In genomic region chr20:41087777-41088176, GRCh38 we compare ENCODE assay signal across 14 cellular contexts. TPM values are rescaled to one million over a fixed set of nuclear protein-coding genes. Genes with fewer than 3 reads are reported as not detected.
A peak's percentile ranks its signal among the peaks of the same experiment; 100 is the strongest.
DNase-seq lines count a peak whose midpoint lies in the region; ATAC-seq and TF ChIP-seq lines count a peak whose summit lies in the region.
"Had no signal": no experiment of that assay in that cellular context is flagged by ENCODE, and none has a peak within 500 bp of the region (broad histone marks: within the 10 kb centered on the region; RNA-seq: fewer than 3 reads in every experiment).

No MANE protein-coding gene starts in this region.

- BruUV-seq in PC-9 (replicated peaks; lab: Mats Ljungman, UMichigan) = no TSS peak

- peaks cover 12% of the 10 kb centered on the region; the same call in 1 of the 2 replicates for H3K79me2 ChIP-seq in PC-9 (ENCODE audit: low read depth)
- H3K79me2 ChIP-seq in neural progenitor cell (ENCODE audit: low read depth) = peaks cover 4% of the 10 kb centered on the region

- no peaks in the 10 kb centered on the region for H3K9me3 Mint-ChIP-seq in activated T-cell treated with anti-CD3 and anti-CD28 coated beads, Interleukin-2, amount 50 U/mL, for 24 hours
- no peaks in the 10 kb centered on the region for H3K9me3 Mint-ChIP-seq in neural progenitor cell
- H3K9me3 Mint-ChIP-seq: CD8-positive, alpha-beta T cell; T-helper 1 cell treated with Interleukin-12 subunit alpha and Interleukin-12 subunit beta and Interleukin-4 antibody, amounts not matched to agents 30 μg/mL and 1 μg/mL, for 36 hours had no signal

- H3K9me3 ChIP-seq in HEK293 (ENCODE audit: control insufficient read depth, insufficient read depth, low read depth, low read length) (no peaks in the 10 kb centered on the region), PC-9 (ENCODE audit: insufficient read depth, low read depth) (no peaks in the 10 kb centered on the region), neural progenitor cell (ENCODE audit: low read depth) (no peaks in the 10 kb centered on the region)

- no peaks in the 10 kb centered on the region for H3K27me3 ChIP-seq in PC-9 (ENCODE audit: insufficient read depth, low read depth)
- H3K27me3 ChIP-seq in neural progenitor cell = no peaks in the 10 kb centered on the region

- POLR2A ChIA-PET in HEK293 (lab: Yijun Ruan, JAX) (interaction anchor here (0.8 kb wide), 1 partner anchor 58 kb away, joined by 3 read pairs; no protein-coding TSS in a partner anchor), PC-9 (lab: Charles Lee; ENCODE audit: unreplicated experiment) (no interaction called here)

- H3K9me2 ChIP-seq in PC-9 (ENCODE audit: insufficient read depth) = no peaks in the 10 kb centered on the region

- H3K9ac ChIP-seq in neural progenitor cell = no peak overlapping the region

- H3K4me1 Mint-ChIP-seq in activated T-cell treated with anti-CD3 and anti-CD28 coated beads, Interleukin-2, amount 50 U/mL, for 24 hours (ENCODE audit: low read depth) = peaks cover 20% of the 10 kb centered on the region
- no peaks in the 10 kb centered on the region for H3K4me1 Mint-ChIP-seq in neural progenitor cell
- H3K4me1 Mint-ChIP-seq: B cell had no signal

- H3K4me1 ChIP-seq in HEK293 (ENCODE audit: control insufficient read depth, insufficient read depth, low read length) (peaks cover 10% of the 10 kb centered on the region; the same call in 1 of the 2 replicates), PC-9 (replicated peaks; ENCODE audit: insufficient read depth) (peaks cover 40% of the 10 kb centered on the region), neural progenitor cell (no peaks in the 10 kb centered on the region)

- CTCF ChIA-PET in HEK293 (lab: Yijun Ruan, JAX) (interaction anchor here (0.6 to 3.1 kb wide), 5 partner anchors 12 to 184 kb away, joined by 3 to 13 read pairs (median 4); no protein-coding TSS in a partner anchor), PC-9 (lab: Charles Lee) (interaction anchor here (0.6 kb wide), 1 partner anchor 97 kb away, joined by 3 read pairs; no protein-coding TSS in a partner anchor)

- H3K4me3 ChIP-seq in HEK293 (ENCODE audit: low read depth, low read length) (no peak overlapping the region), PC-9 (no peak overlapping the region), neural progenitor cell (no peak overlapping the region)
- H3K4me3 ChIP-seq: K562 had no signal

- H3K4me2 ChIP-seq in PC-9 (peak overlapping the region; percentile 65), neural progenitor cell (no peak overlapping the region)

- ATAC-seq in GM19467 (IDR thresholded peaks at IDR 0.05; ENCODE audit: unreplicated experiment) (no peak), HG02970 (IDR thresholded peaks at IDR 0.05; ENCODE audit: low FRiP score, unreplicated experiment) (no peak), GM19452 (IDR thresholded peaks at IDR 0.05; ENCODE audit: unreplicated experiment) (no peak)
- ATAC-seq: CD8-positive, alpha-beta T cell; Right ventricle myocardium inferior had no signal

- DNase-seq in activated T-cell treated with anti-CD3 and anti-CD28 coated beads, Interleukin-2, amount 50 U/mL, for 24 hours = no peak
- DNase-seq in activated T-cell treated with anti-CD3 and anti-CD28 coated beads, Interleukin-2, amount 50 U/mL, for 1 hour = no peak
- no peak for DNase-seq in PC-9
- DNase-seq in neural progenitor cell (ENCODE audit: low spot score) = no peak
- DNase-seq: ACHN; CD8-positive, alpha-beta T cell had no signal

- H3K27ac ChIP-seq in HEK293 (ENCODE audit: extremely low read depth, low read depth, low read length) = no peak overlapping the region
- peak overlapping the region; percentile 67 for H3K27ac ChIP-seq in PC-9
- H3K27ac ChIP-seq in neural progenitor cell = peak overlapping the region; percentile 5

- H4K20me1 ChIP-seq in PC-9 (ENCODE audit: insufficient read depth) (no peaks in the 10 kb centered on the region), neural progenitor cell (ENCODE audit: low read depth) (no peaks in the 10 kb centered on the region)

- H3K27ac Mint-ChIP-seq in activated T-cell treated with anti-CD3 and anti-CD28 coated beads, Interleukin-2, amount 50 U/mL, for 24 hours = peak overlapping the region; percentile 61
- H3K27ac Mint-ChIP-seq in neural progenitor cell = no peak overlapping the region
- H3K27ac Mint-ChIP-seq: B cell; T-helper 1 cell treated with Interleukin-12 subunit alpha and Interleukin-12 subunit beta and Interleukin-4 antibody, amounts not matched to agents 30 μg/mL and 1 μg/mL, for 36 hours had no signal

- TF ChIP-seq CTCF in HEK293 (tag by site-specific recombination; IDR thresholded peaks at IDR 0.05) (no peak), PC-9 (conservative IDR thresholded peaks at IDR 0.05) (no peak), neural progenitor cell (IDR thresholded peaks at IDR 0.05) (no peak)

- no peaks in the 10 kb centered on the region for H3K27me3 Mint-ChIP-seq in activated T-cell treated with anti-CD3 and anti-CD28 coated beads, Interleukin-2, amount 50 U/mL, for 24 hours
- H3K27me3 Mint-ChIP-seq in neural progenitor cell (ENCODE audit: insufficient read depth, low read depth) = no peaks in the 10 kb centered on the region
- H3K27me3 Mint-ChIP-seq: B cell had no signal

- intact Hi-C loops in PC-9 (cut with micrococcal nuclease; ENCODE audit: unreplicated experiment) = no loop called here

- H3K36me3 Mint-ChIP-seq in activated T-cell treated with anti-CD3 and anti-CD28 coated beads, Interleukin-2, amount 50 U/mL, for 24 hours (ENCODE audit: low read depth) = peaks cover 84% of the 10 kb centered on the region
- H3K36me3 Mint-ChIP-seq in neural progenitor cell = peaks cover 47% of the 10 kb centered on the region

- H3F3A ChIP-seq in PC-9 (ENCODE audit: insufficient read depth, low read depth) (peaks cover 71% of the 10 kb centered on the region), neural progenitor cell (ENCODE audit: low read depth) (peaks cover 17% of the 10 kb centered on the region)

- no peak overlapping the region for H2AFZ ChIP-seq in PC-9
- H2AFZ ChIP-seq in neural progenitor cell (replicated peaks) = no peak overlapping the region

- H3K36me3 ChIP-seq in HEK293 (ENCODE audit: control insufficient read depth in 2 of 2, insufficient read depth in 1 of 2, low read length in 2 of 2) = peaks cover 9 to 40% of the 10 kb centered on the region in 2 experiments
- peaks cover 36% of the 10 kb centered on the region for H3K36me3 ChIP-seq in PC-9 (ENCODE audit: low read depth)
- H3K36me3 ChIP-seq in neural progenitor cell = peaks cover 39% of the 10 kb centered on the region

- no peak overlapping the region for H3K4me3 Mint-ChIP-seq in activated T-cell treated with anti-CD3 and anti-CD28 coated beads, Interleukin-2, amount 50 U/mL, for 24 hours
- H3K4me3 Mint-ChIP-seq in neural progenitor cell = no peak overlapping the region
- H3K4me3 Mint-ChIP-seq: B cell; CD8-positive, alpha-beta T cell; T-helper 1 cell treated with Interleukin-12 subunit alpha and Interleukin-12 subunit beta and Interleukin-4 antibody, amounts not matched to agents 30 μg/mL and 1 μg/mL, for 36 hours had no signal

TF ChIP-seq in HEK293, 187 proteins besides CTCF, POLR2A, EP300 and RAD21:
- TF ChIP-seq GLIS1 (tag by site-specific recombination; IDR thresholded peaks at IDR 0.05) (peak; percentile 63), INSM2 (tag by site-specific recombination; IDR thresholded peaks at IDR 0.05) (no peak), WT1 (tag by site-specific recombination; IDR thresholded peaks at IDR 0.05) (peak; percentile 60)
TF ChIP-seq in HEK293: peak in this region for 2.

RNA-seq across cellular contexts. Expression of gene PLCG1, which starts 49.6 kb away (rescaled TPM):
- total RNA-seq in PC-9 (2021) = 64.1 and 69.4 TPM in 2 replicates
- total RNA-seq in neural progenitor cell (ENCODE audit: low replicate concordance) = 146 and 265 TPM in 2 replicates

RNA-seq across cellular contexts. Expression of gene TOP1, which starts 59.2 kb away (rescaled TPM):
- total RNA-seq in PC-9 (2021) (39.1 and 55.8 TPM in 2 replicates), neural progenitor cell (ENCODE audit: low replicate concordance) (31.6 and 58.9 TPM in 2 replicates)
